ENCODE assay signal across 1 cellular context in the genomic region with DNA sequence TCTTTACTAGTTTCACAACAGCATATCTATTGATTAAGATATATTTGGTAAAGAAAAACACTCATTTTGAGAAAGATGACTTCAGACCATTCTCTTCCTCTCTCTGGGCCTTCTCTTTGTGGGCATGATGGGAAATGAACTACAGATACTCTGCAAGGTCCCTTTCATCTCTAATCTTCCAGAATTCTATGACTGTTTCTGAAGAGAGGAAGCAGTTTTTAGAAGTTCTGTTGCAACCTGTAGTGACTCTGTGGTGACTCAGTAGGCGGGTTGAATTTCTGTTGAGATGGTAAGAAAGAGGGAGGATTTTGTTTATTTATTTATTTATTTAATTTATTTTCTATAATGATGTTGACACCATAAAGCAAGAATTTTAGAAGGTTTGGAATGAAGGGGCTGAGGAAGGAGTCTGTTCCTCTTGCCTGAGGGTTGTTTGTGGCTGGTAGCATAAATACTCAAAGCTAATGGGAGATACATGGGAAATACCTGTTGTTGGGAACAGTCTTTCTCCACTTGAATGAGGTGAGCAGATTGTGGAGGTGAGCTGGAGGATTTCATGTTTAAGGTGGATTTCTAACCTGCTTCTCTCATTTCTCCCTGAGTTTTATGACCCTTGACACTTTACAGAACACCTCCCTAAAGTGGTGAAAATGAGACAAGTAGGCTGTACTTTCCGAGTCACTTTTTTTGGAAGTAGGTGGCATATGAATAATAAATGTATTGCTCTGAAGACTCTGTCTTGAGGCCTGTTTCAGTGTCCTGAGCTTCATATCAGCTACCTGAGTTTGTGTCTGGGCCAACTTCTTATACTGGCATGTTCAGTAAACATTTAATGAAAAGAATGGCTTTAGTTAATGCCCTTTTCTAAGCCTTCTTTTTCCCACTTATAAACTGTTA.
TF ChIP-seq lines count a peak whose summit lies in the region.

No MANE protein-coding gene starts in this region.

TF ChIP-seq in HCT116, 20 proteins besides CTCF, POLR2A, EP300 and RAD21 (continued from another document):
- TF ChIP-seq, protein P1, sequence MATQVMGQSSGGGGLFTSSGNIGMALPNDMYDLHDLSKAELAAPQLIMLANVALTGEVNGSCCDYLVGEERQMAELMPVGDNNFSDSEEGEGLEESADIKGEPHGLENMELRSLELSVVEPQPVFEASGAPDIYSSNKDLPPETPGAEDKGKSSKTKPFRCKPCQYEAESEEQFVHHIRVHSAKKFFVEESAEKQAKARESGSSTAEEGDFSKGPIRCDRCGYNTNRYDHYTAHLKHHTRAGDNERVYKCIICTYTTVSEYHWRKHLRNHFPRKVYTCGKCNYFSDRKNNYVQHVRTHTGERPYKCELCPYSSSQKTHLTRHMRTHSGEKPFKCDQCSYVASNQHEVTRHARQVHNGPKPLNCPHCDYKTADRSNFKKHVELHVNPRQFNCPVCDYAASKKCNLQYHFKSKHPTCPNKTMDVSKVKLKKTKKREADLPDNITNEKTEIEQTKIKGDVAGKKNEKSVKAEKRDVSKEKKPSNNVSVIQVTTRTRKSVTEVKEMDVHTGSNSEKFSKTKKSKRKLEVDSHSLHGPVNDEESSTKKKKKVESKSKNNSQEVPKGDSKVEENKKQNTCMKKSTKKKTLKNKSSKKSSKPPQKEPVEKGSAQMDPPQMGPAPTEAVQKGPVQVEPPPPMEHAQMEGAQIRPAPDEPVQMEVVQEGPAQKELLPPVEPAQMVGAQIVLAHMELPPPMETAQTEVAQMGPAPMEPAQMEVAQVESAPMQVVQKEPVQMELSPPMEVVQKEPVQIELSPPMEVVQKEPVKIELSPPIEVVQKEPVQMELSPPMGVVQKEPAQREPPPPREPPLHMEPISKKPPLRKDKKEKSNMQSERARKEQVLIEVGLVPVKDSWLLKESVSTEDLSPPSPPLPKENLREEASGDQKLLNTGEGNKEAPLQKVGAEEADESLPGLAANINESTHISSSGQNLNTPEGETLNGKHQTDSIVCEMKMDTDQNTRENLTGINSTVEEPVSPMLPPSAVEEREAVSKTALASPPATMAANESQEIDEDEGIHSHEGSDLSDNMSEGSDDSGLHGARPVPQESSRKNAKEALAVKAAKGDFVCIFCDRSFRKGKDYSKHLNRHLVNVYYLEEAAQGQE (IDR thresholded peaks at IDR 0.05; ENCODE audit: low read depth) = no peak
- peak; percentile 76 for TF ChIP-seq JUND (IDR thresholded peaks at IDR 0.05)
- no peak for TF ChIP-seq EGR1 (IDR thresholded peaks at IDR 0.05; ENCODE audit: low read depth)
- peak; percentile 74 for TF ChIP-seq SP1 (IDR thresholded peaks at IDR 0.05; ENCODE audit: low read depth)
- TF ChIP-seq CEBPB (IDR thresholded peaks at IDR 0.05; ENCODE audit: low read depth) = peak; percentile 97
- 0 out of 2 replicates have a peak, but pooled peaks have one; percentile 19 for TF ChIP-seq SIN3A (IDR thresholded peaks at IDR 0.05; ENCODE audit: low read depth)
- TF ChIP-seq FOSL1 (IDR thresholded peaks at IDR 0.05; ENCODE audit: low read depth) = peak; percentile 93
- peak; percentile 47; the same call in 1 of the 2 replicates for TF ChIP-seq POLR2AphosphoS5 (IDR thresholded peaks at IDR 0.05; ENCODE audit: low read depth, low read length)
- TF ChIP-seq, protein P2, sequence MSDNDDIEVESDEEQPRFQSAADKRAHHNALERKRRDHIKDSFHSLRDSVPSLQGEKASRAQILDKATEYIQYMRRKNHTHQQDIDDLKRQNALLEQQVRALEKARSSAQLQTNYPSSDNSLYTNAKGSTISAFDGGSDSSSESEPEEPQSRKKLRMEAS (IDR thresholded peaks at IDR 0.05) = no peak
- TF ChIP-seq EZH2phosphoT487 (IDR thresholded peaks at IDR 0.05; ENCODE audit: borderline replicate concordance) = no peak
- TF ChIP-seq TCF7L2 (IDR thresholded peaks at IDR 0.05; ENCODE audit: borderline replicate concordance, extremely low read depth, insufficient read depth, insufficient read length) = peak; percentile 51
- 0 out of 2 replicates have a peak, but pooled peaks have one; percentile 28 for TF ChIP-seq CBX3 (IDR thresholded peaks at IDR 0.05; ENCODE audit: low read depth)
- TF ChIP-seq ZFX (IDR thresholded peaks at IDR 0.05) = no peak
